In genomic region chr3:114884213-114884923, GRCh38 we compare ENCODE assay signal across 19 cellular contexts.
A peak's percentile ranks its signal among the peaks of the same experiment; 100 is the strongest.
DNase-seq lines count a peak whose midpoint lies in the region; ATAC-seq, FAIRE-seq and TF ChIP-seq lines count a peak whose summit lies in the region.
"Had no signal": no experiment of that assay in that cellular context is flagged by ENCODE, and none has a peak within 500 bp of the region (broad histone marks: within the 10 kb centered on the region; RNA-seq: fewer than 3 reads in every experiment).

No MANE protein-coding gene starts in this region.

- H3K9ac ChIP-seq in astrocyte (ENCODE audit: low read length): no peak overlapping the region
- H3K9ac ChIP-seq: KMS-11 had no signal

- H3K4me1 Mint-ChIP-seq in astrocyte (ENCODE audit: low read depth, unreplicated experiment): peaks cover 4% of the 10 kb centered on the region

- H3K4me3 ChIP-seq in astrocyte (ENCODE audit: insufficient read depth, low read depth, low read length): no peak overlapping the region
- H3K4me3 ChIP-seq: GM23338, MG63, SK-N-MC had no signal

- peak; percentile 63 for ATAC-seq in GM18909 (IDR thresholded peaks at IDR 0.05; ENCODE audit: poor library complexity, unreplicated experiment)
- ATAC-seq in GM21529 (IDR thresholded peaks at IDR 0.05; ENCODE audit: unreplicated experiment): peak; percentile 42
- peak; percentile 59 for ATAC-seq in HG03025 (IDR thresholded peaks at IDR 0.05; ENCODE audit: low FRiP score, unreplicated experiment)
- no peak for ATAC-seq in HG03469 (IDR thresholded peaks at IDR 0.05; ENCODE audit: unreplicated experiment)
- ATAC-seq: GM23338, HepG2 had no signal

- TF ChIP-seq CTCF in astrocyte (IDR thresholded peaks at IDR 0.05; ENCODE audit: insufficient read depth, low read depth, low read length): no peak

- DNase-seq in astrocyte (ENCODE audit: low read depth) (no peak), Kasumi-1 (lab: John Stamatoyannopoulos, UW) (no peak), NCI-H146 treated with DMSO at 0.1 percent for 48 hours (lab: John Stamatoyannopoulos, UW; ENCODE audit: unreplicated experiment) (no peak)
- no peak for DNase-seq in stimulated activated CD4-positive, alpha-beta T cell treated with anti-CD3 and anti-CD28 coated beads, Interleukin-4, amount 100 ng/mL, for 4 hours
- DNase-seq: CD4-positive, alpha-beta T cell; GF-D8; MG63; NCI-H1092 treated with DMSO at 0.1 percent for 48 hours; NCI-H187; NCI-H774 had no signal

- H3K27ac ChIP-seq in astrocyte (ENCODE audit: low read depth, low read length): no peak overlapping the region
- H3K27ac ChIP-seq: KMS-11, SK-N-MC had no signal

- H4K20me1 ChIP-seq in astrocyte (ENCODE audit: insufficient read depth, low read length): no peaks in the 10 kb centered on the region

- peak; percentile 32 for FAIRE-seq in astrocyte (lab: Jason Lieb, UNC)
- FAIRE-seq: HepG2 had no signal

- no peak overlapping the region for H2AFZ ChIP-seq in astrocyte (ENCODE audit: low read depth, low read length)
- H2AFZ ChIP-seq: GM23338 had no signal

- H3K9me3 Mint-ChIP-seq in astrocyte (ENCODE audit: unreplicated experiment): no peaks in the 10 kb centered on the region
- H3K9me3 Mint-ChIP-seq: GM23338 had no signal

- peaks cover 10% of the 10 kb centered on the region for H3K4me1 ChIP-seq in astrocyte (ENCODE audit: insufficient read depth, low read length)

- no peaks in the 10 kb centered on the region for H3K27me3 ChIP-seq in astrocyte (ENCODE audit: insufficient read depth, low read length)
- H3K27me3 ChIP-seq: MG63 had no signal

- no peaks in the 10 kb centered on the region for H3K27me3 Mint-ChIP-seq in astrocyte (ENCODE audit: low read depth, unreplicated experiment)
- H3K27me3 Mint-ChIP-seq: B cell; CD4-positive, alpha-beta T cell had no signal

- no peak overlapping the region for H3K27ac Mint-ChIP-seq in astrocyte (ENCODE audit: unreplicated experiment)
- H3K27ac Mint-ChIP-seq: B cell; CD4-positive, alpha-beta T cell; GM23338 had no signal

- no peaks in the 10 kb centered on the region for H3K9me3 ChIP-seq in astrocyte (ENCODE audit: insufficient read depth, low read depth, low read length)
- H3K9me3 ChIP-seq: MG63 had no signal

- H3K36me3 ChIP-seq in astrocyte (ENCODE audit: insufficient read depth, low read length): no peaks in the 10 kb centered on the region
- H3K36me3 ChIP-seq: MG63 had no signal

- no peak overlapping the region for H3K4me2 ChIP-seq in astrocyte (ENCODE audit: low read length)
- H3K4me2 ChIP-seq: GM23338, KMS-11 had no signal

- H3K36me3 Mint-ChIP-seq in astrocyte (ENCODE audit: low read depth, unreplicated experiment): no peaks in the 10 kb centered on the region

- H3K4me3 Mint-ChIP-seq in astrocyte (ENCODE audit: unreplicated experiment): no peak overlapping the region
- H3K4me3 Mint-ChIP-seq: B cell; CD4-positive, alpha-beta T cell; GM23338 had no signal

- H3K79me2 ChIP-seq in astrocyte (ENCODE audit: insufficient read depth, low read length): no peaks in the 10 kb centered on the region
